9 cellular contexts compared by ENCODE assay signal in the genomic region with DNA sequence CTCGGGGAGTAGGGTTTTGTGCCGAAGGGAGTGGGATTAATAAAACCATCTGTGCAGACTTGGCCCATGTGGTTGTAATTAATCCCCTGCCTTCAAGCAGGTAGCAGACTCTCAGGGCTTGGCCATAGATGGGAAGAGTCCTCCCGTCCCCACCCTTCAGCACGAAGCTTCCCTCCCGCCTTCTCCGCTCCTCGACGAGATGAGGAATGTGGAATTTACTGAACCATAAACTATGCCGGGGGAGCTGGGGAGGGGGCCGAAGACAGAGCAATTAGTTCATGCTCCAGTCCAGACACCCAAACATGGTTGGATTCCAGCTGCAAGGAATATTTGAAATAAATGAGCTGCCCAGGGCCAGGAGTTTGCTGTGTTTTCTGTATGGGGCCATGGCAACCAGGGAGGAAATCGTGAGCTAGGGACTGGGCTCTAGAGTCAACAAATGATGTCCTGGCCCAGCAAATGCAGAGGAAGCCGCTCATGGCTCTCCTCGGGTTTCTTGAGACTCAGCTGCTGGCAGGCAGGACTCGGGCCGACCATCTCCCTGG.
A peak's percentile ranks its signal among the peaks of the same experiment; 100 is the strongest.
DNase-seq lines count a peak whose midpoint lies in the region; ATAC-seq and TF ChIP-seq lines count a peak whose summit lies in the region.
"Had no signal": no experiment of that assay in that cellular context is flagged by ENCODE, and none has a peak within 500 bp of the region (broad histone marks: within the 10 kb centered on the region; RNA-seq: fewer than 3 reads in every experiment).

No MANE protein-coding gene starts in this region.

- 1 to 6% methylated on average over 13 to 15 of the region's 15 CpGs for WGBS in aorta, 2 donors

- peaks cover 75% of the 10 kb centered on the region for H3K4me1 Mint-ChIP-seq in nephron progenitor cell

- H3K27ac ChIP-seq in aorta (ENCODE audit: low read depth in 1 of 2, low read length in 2 of 2) = peak overlapping the region; percentile 83 to 95

- no peak overlapping the region for H3K4me3 ChIP-seq in fibroblast of the aortic adventitia (ENCODE audit: low read depth, low read length)
- no peak overlapping the region for H3K4me3 ChIP-seq in aorta (ENCODE audit: low read length in 2 of 2)

- intact Hi-C loops in aorta (cut with DNase I) = loop anchor here in 1 of 2 donors (5.0 kb wide), 1 partner anchor 79 kb away; a partner anchor contains a TSS

- peak overlapping the region; percentile 99 for H3K27ac Mint-ChIP-seq in nephron progenitor cell

- no peaks in the 10 kb centered on the region for H3K27me3 ChIP-seq in aorta (ENCODE audit: control insufficient read depth in 1 of 2, insufficient read depth in 2 of 2, low read length in 1 of 2)

- H3K9me3 ChIP-seq in aorta (ENCODE audit: control insufficient read depth, low read length) = no peaks in the 10 kb centered on the region

- peaks cover 0 to 6% of the 10 kb centered on the region in 2 donors for H3K4me1 ChIP-seq in aorta (ENCODE audit: control insufficient read depth in 1 of 2, insufficient read depth in 2 of 2, low read length in 2 of 2)

- DNase-seq in DMS79 treated with DMSO at 0.1 percent for 48 hours (lab: John Stamatoyannopoulos, UW) (peak; percentile 70), DMS79 (lab: John Stamatoyannopoulos, UW) (no peak), fibroblast of the aortic adventitia (ENCODE audit: low read depth) (peak; percentile 54), nephron progenitor cell (peak; percentile 74), aorta (peak; percentile 89 to 90), A172 (ENCODE audit: low spot score) (no peak)
- DNase-seq: effector memory CD4-positive, alpha-beta T cell had no signal

- H3K27me3 Mint-ChIP-seq in nephron progenitor cell (ENCODE audit: low read depth, poor library complexity) = no peaks in the 10 kb centered on the region

- peaks cover 0 to 4% of the 10 kb centered on the region in 2 donors for H3K36me3 ChIP-seq in aorta (ENCODE audit: control insufficient read depth in 1 of 2, insufficient read depth in 2 of 2, low read length in 1 of 2)

- TF ChIP-seq CTCF in fibroblast of the aortic adventitia (IDR thresholded peaks at IDR 0.05; ENCODE audit: insufficient read depth, low read length) (no peak), nephron progenitor cell (IDR thresholded peaks at IDR 0.05) (no peak)

- ATAC-seq in aorta (ENCODE audit: low FRiP score) (peak; percentile 84), GM18907 (IDR thresholded peaks at IDR 0.05; ENCODE audit: unreplicated experiment) (no peak), HG03354 (IDR thresholded peaks at IDR 0.05; ENCODE audit: poor library complexity, severe bottlenecking, unreplicated experiment) (no peak)

- no peaks in the 10 kb centered on the region for H3K9me3 Mint-ChIP-seq in nephron progenitor cell

- H3K36me3 Mint-ChIP-seq in nephron progenitor cell (ENCODE audit: low read depth) = no peaks in the 10 kb centered on the region

- H3K4me3 Mint-ChIP-seq in nephron progenitor cell = peak overlapping the region; percentile 65

Comparison
In these comparisons a context has a peak if more than half of its experiments do, and no peak if none do; other contexts are left out.
1. DNase-seq: peak in DMS79 treated with DMSO at 0.1 percent for 48 hours (single experiment), fibroblast of the aortic adventitia (single experiment), nephron progenitor cell (single experiment) and aorta (2 of 2); none in DMS79 (single experiment) and A172 (single experiment).